1 cellular context compared by ENCODE assay signal in genomic region chr10:67849331-67850011, GRCh38.
TF ChIP-seq lines count a peak whose summit lies in the region.

No MANE protein-coding gene starts in this region.

TF ChIP-seq in GM12878, 131 proteins besides CTCF, POLR2A, EP300 and RAD21 (continued from another document and continues in another):
- TF ChIP-seq MXI1 (IDR thresholded peaks at IDR 0.05; ENCODE audit: low read depth, low read length) = peak; percentile 52; the same call in 1 of the 2 replicates
- no peak; the same call in 1 of the 2 replicates for TF ChIP-seq TCF12 (IDR thresholded peaks at IDR 0.05; ENCODE audit: low read depth, low read length)
- 0 out of 2 replicates have a peak, but pooled peaks have one; percentile 37 for TF ChIP-seq PAX5 (IDR thresholded peaks at IDR 0.05; ENCODE audit: borderline replicate concordance, low read depth, low read length)
- TF ChIP-seq KLF5 (IDR thresholded peaks at IDR 0.05; ENCODE audit: partially characterized antibody) = peak; percentile 61
- TF ChIP-seq RBBP5 (conservative IDR thresholded peaks at IDR 0.05) = no peak
- TF ChIP-seq HSF1 (IDR thresholded peaks at IDR 0.05; ENCODE audit: low read depth, low read length) = no peak; the same call in 1 of the 2 replicates
- TF ChIP-seq FOXK2 (IDR thresholded peaks at IDR 0.05) = 0 out of 2 replicates have a peak, but pooled peaks have one; percentile 26
- peak; percentile 96 for TF ChIP-seq HCFC1 (IDR thresholded peaks at IDR 0.05; ENCODE audit: low read length)
- 0 out of 4 replicates have a peak, but pooled peaks of 1 of the 2 experiments have one; percentile 26 for TF ChIP-seq SRF (IDR thresholded peaks at IDR 0.05; ENCODE audit: low read depth in 2 of 2, low read length in 2 of 2)
- peak; percentile 93 for TF ChIP-seq BRCA1 (IDR thresholded peaks at IDR 0.05; ENCODE audit: low read depth, low read length)
- TF ChIP-seq TCF3 (IDR thresholded peaks at IDR 0.05; ENCODE audit: borderline replicate concordance, insufficient read depth, low read depth, low read length) = 0 out of 2 replicates have a peak, but pooled peaks have one; percentile 9
- peak; percentile 83 for TF ChIP-seq TARDBP (IDR thresholded peaks at IDR 0.05; ENCODE audit: borderline replicate concordance)
- TF ChIP-seq CEBPB (IDR thresholded peaks at IDR 0.05; ENCODE audit: borderline replicate concordance in 1 of 2, low read depth in 2 of 2, low read length in 2 of 2) = no peak
- 0 out of 2 replicates have a peak, but pooled peaks have one; percentile 32 for TF ChIP-seq FOXM1 (IDR thresholded peaks at IDR 0.05; ENCODE audit: low read depth, low read length)
- no peak for TF ChIP-seq ZNF217 (IDR thresholded peaks at IDR 0.05)
- peak; percentile 80 for TF ChIP-seq ELK1 (IDR thresholded peaks at IDR 0.05; ENCODE audit: low read depth, low read length)
- no peak for TF ChIP-seq BCL3 (IDR thresholded peaks at IDR 0.05; ENCODE audit: borderline replicate concordance, insufficient read depth, low read depth, low read length, poor library complexity, severe bottlenecking)
- TF ChIP-seq PKNOX1 (IDR thresholded peaks at IDR 0.05) = peak; percentile 34; the same call in 1 of the 2 replicates
- TF ChIP-seq TBL1XR1 (IDR thresholded peaks at IDR 0.05; ENCODE audit: low read depth, low read length) = no peak
- peak; percentile 99 for TF ChIP-seq CHD2 (IDR thresholded peaks at IDR 0.05; ENCODE audit: borderline replicate concordance, low read depth, low read length)
- peak; percentile 84 for TF ChIP-seq YY1 (IDR thresholded peaks at IDR 0.05; ENCODE audit: low read depth, low read length)
- TF ChIP-seq MAX (IDR thresholded peaks at IDR 0.05; ENCODE audit: low read depth, low read length) = no peak
- peak; percentile 26; the same call in 1 of the 2 replicates for TF ChIP-seq NBN (IDR thresholded peaks at IDR 0.05)
- TF ChIP-seq IKZF1 (conservative IDR thresholded peaks at IDR 0.05) = peak; percentile 92
- peak; percentile 61; the same call in 1 of the 2 replicates for TF ChIP-seq CREM (IDR thresholded peaks at IDR 0.05; ENCODE audit: low read depth)
- TF ChIP-seq CBFB (IDR thresholded peaks at IDR 0.05; ENCODE audit: low read depth) = peak; percentile 98
- peak; percentile 73 for TF ChIP-seq RELA (IDR thresholded peaks at IDR 0.05; ENCODE audit: borderline replicate concordance, partially characterized antibody)
- TF ChIP-seq E4F1 (IDR thresholded peaks at IDR 0.05; ENCODE audit: borderline replicate concordance, partially characterized antibody) = peak; percentile 43
- TF ChIP-seq IRF5 (IDR thresholded peaks at IDR 0.05; ENCODE audit: borderline replicate concordance) = peak; percentile 86
- TF ChIP-seq PML (IDR thresholded peaks at IDR 0.05; ENCODE audit: low read length) = peak; percentile 69; the same call in 1 of the 2 replicates
- TF ChIP-seq MLLT1 (IDR thresholded peaks at IDR 0.05) = peak; percentile 34; the same call in 1 of the 2 replicates
- peak; percentile 81 for TF ChIP-seq TAF1 (IDR thresholded peaks at IDR 0.05; ENCODE audit: borderline replicate concordance, low read depth, low read length)
- TF ChIP-seq MTA2 (IDR thresholded peaks at IDR 0.05; ENCODE audit: low read depth) = peak; percentile 33; the same call in 1 of the 2 replicates
- TF ChIP-seq NR2C1 (IDR thresholded peaks at IDR 0.05) = peak; percentile 78
- peak; percentile 78; the same call in 1 of the 2 replicates for TF ChIP-seq ZNF207 (IDR thresholded peaks at IDR 0.05; ENCODE audit: borderline replicate concordance)
- no peak; the same call in 1 of the 2 replicates for TF ChIP-seq ASH2L (IDR thresholded peaks at IDR 0.05; ENCODE audit: borderline replicate concordance, low read depth)
- TF ChIP-seq ATF7 (IDR thresholded peaks at IDR 0.05; ENCODE audit: low read depth) = peak; percentile 25; the same call in 1 of the 2 replicates
- 0 out of 2 replicates have a peak, but pooled peaks have one; percentile 5 for TF ChIP-seq ATF3 (IDR thresholded peaks at IDR 0.05; ENCODE audit: borderline replicate concordance, extremely low read depth, low read depth, low read length)
- TF ChIP-seq SMC3 (IDR thresholded peaks at IDR 0.05; ENCODE audit: borderline replicate concordance, low read length) = no peak
- no peak for TF ChIP-seq SUZ12 (IDR thresholded peaks at IDR 0.05; ENCODE audit: unreplicated experiment)
- TF ChIP-seq NR2C2 (IDR thresholded peaks at IDR 0.05; ENCODE audit: borderline replicate concordance, control insufficient read depth, insufficient read length, low read depth) = no peak
- TF ChIP-seq GATAD2B (conservative IDR thresholded peaks at IDR 0.05; ENCODE audit: low read depth) = peak; percentile 74
- TF ChIP-seq ZBTB33 (IDR thresholded peaks at IDR 0.05) = 0 out of 2 replicates have a peak, but pooled peaks have one; percentile 23
- peak; percentile 72 for TF ChIP-seq MEF2B (IDR thresholded peaks at IDR 0.05; ENCODE audit: partially characterized antibody, poor library complexity, severe bottlenecking)
- TF ChIP-seq POLR2AphosphoS2 (IDR thresholded peaks at IDR 0.05; ENCODE audit: low read depth, low read length) = 0 out of 2 replicates have a peak, but pooled peaks have one; percentile 31
- TF ChIP-seq IKZF2 (IDR thresholded peaks at IDR 0.05) = peak; percentile 29 to 58; a peak in 3 of 4 replicates
